Comparison of ENCODE assay signal across 27 cellular contexts in genomic region chr11:123375832-123376231, GRCh38.
"Had no signal": no experiment of that assay in that cellular context is flagged by ENCODE, and none has a peak within 500 bp of the region (broad histone marks: within the 10 kb centered on the region; RNA-seq: fewer than 3 reads in every experiment).

No MANE protein-coding gene starts in this region.

- ATAC-seq: lower lobe of right lung; naive thymus-derived CD8-positive, alpha-beta T cell; pancreas; right lobe of liver; stimulated activated memory B cell treated with anti-CD40 and anti-IgM and Interleukin-4, amounts not matched to agents 10 μg/mL and 1 μg/mL and 100 μg/mL, for 72 hours; stimulated activated naive CD8-positive, alpha-beta T cell treated with anti-CD3 and anti-CD28 coated beads, Interleukin-15, amount 100 ng/mL, for 72 hours had no signal

- H3K4me3 ChIP-seq: lower lobe of right lung, pancreas, prostate gland, right lobe of liver, smooth muscle cell, transverse colon, upper lobe of left lung, vagina had no signal

- H3K9me3 Mint-ChIP-seq: immature natural killer cell; naive thymus-derived CD8-positive, alpha-beta T cell; nephron; neural crest cell; stimulated activated memory B cell treated with anti-CD40 and anti-IgM and Interleukin-4, amounts not matched to agents 10 μg/mL and 1 μg/mL and 100 μg/mL, for 72 hours had no signal

- H3K4me3 Mint-ChIP-seq: immature natural killer cell; naive thymus-derived CD8-positive, alpha-beta T cell; nephron; neural crest cell; stimulated activated memory B cell treated with anti-CD40 and anti-IgM and Interleukin-4, amounts not matched to agents 10 μg/mL and 1 μg/mL and 100 μg/mL, for 72 hours; stimulated activated naive CD8-positive, alpha-beta T cell treated with anti-CD3 and anti-CD28 coated beads, Interleukin-15, amount 100 ng/mL, for 72 hours had no signal

- H3K27ac ChIP-seq: lower lobe of right lung, pancreas, prostate gland, right lobe of liver, transverse colon, upper lobe of left lung, vagina had no signal

- H3K36me3 Mint-ChIP-seq: naive thymus-derived CD8-positive, alpha-beta T cell; stimulated activated memory B cell treated with anti-CD40 and anti-IgM and Interleukin-4, amounts not matched to agents 10 μg/mL and 1 μg/mL and 100 μg/mL, for 72 hours had no signal

- H3K4me1 Mint-ChIP-seq: naive thymus-derived CD8-positive, alpha-beta T cell; stimulated activated memory B cell treated with anti-CD40 and anti-IgM and Interleukin-4, amounts not matched to agents 10 μg/mL and 1 μg/mL and 100 μg/mL, for 72 hours had no signal

- H3K27me3 ChIP-seq: right lobe of liver, transverse colon, upper lobe of left lung, vagina had no signal

- DNase-seq: hypothalamus; immature natural killer cell; kidney; lower lobe of right lung; mammary epithelial cell; mesenchymal stem cell; naive thymus-derived CD8-positive, alpha-beta T cell; nucleus accumbens; pancreas; posterior cingulate gyrus; retina; right lobe of liver; stimulated activated CD4-positive, alpha-beta T cell treated with anti-CD3 and anti-CD28 coated beads, Interleukin-1b, Interleukin-23, amount 100 ng/mL, for 48 hours; stimulated activated CD4-positive, alpha-beta T cell treated with anti-CD3 and anti-CD28 coated beads, Interleukin-2, amount 100 ng/mL, for 48 hours; stimulated activated CD4-positive, alpha-beta T cell treated with anti-CD3 and anti-CD28 coated beads, Interleukin-4, amount 100 ng/mL, for 4 hours; stimulated activated CD8-positive, alpha-beta memory T cell treated with anti-CD3 and anti-CD28 coated beads, Interleukin-4, amount 100 ng/mL, for 48 hours; stimulated activated naive CD4-positive, alpha-beta T cell treated with Interleukin-2 at 50 U/mL for 16 hours; stimulated activated naive CD8-positive, alpha-beta T cell treated with anti-CD3 and anti-CD28 coated beads, Interleukin-15, amount 100 ng/mL, for 72 hours; substantia nigra; transverse colon; upper lobe of left lung had no signal

- H3K27ac Mint-ChIP-seq: naive thymus-derived CD8-positive, alpha-beta T cell; nephron; stimulated activated memory B cell treated with anti-CD40 and anti-IgM and Interleukin-4, amounts not matched to agents 10 μg/mL and 1 μg/mL and 100 μg/mL, for 72 hours; stimulated activated naive CD8-positive, alpha-beta T cell treated with anti-CD3 and anti-CD28 coated beads, Interleukin-15, amount 100 ng/mL, for 72 hours had no signal

- H3K27me3 Mint-ChIP-seq: naive thymus-derived CD8-positive, alpha-beta T cell; stimulated activated memory B cell treated with anti-CD40 and anti-IgM and Interleukin-4, amounts not matched to agents 10 μg/mL and 1 μg/mL and 100 μg/mL, for 72 hours had no signal

- H3K4me1 ChIP-seq: lower lobe of right lung, pancreas, prostate gland, right lobe of liver, transverse colon, upper lobe of left lung, vagina had no signal

- H3K36me3 ChIP-seq: lower lobe of right lung, pancreas, prostate gland, right lobe of liver, transverse colon, upper lobe of left lung, vagina had no signal

- H3K9me3 ChIP-seq: lower lobe of right lung, pancreas, prostate gland, right lobe of liver, transverse colon, upper lobe of left lung, vagina had no signal
